ENCODE assay signal across 23 cellular contexts in the genomic region with DNA sequence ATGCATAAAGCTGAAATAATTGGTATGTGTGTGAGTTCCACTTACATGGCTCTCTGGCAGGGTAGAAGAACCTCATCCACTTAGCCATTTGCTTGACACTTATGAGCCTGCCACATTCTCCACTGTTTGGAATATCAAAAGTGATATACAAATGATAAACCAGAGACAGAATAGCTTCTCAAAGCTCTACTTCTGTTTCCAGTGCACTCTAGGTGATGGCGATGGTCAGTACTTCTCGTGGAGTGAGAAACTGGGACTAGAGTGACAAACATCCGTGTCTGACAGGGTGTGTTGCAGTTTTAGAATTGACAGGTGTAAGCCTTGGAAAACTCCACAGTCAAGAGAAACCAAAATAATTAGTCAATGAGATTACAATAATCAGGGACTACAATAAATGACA.
"Had no signal": no experiment of that assay in that cellular context is flagged by ENCODE, and none has a peak within 500 bp of the region (broad histone marks: within the 10 kb centered on the region; RNA-seq: fewer than 3 reads in every experiment).

No MANE protein-coding gene starts in this region.

- H3K4me3 ChIP-seq: colonic mucosa, coronary artery, dorsolateral prefrontal cortex, esophagus muscularis mucosa, esophagus squamous epithelium, gastrocnemius medialis, gastroesophageal sphincter, heart right ventricle had no signal

- H3K9me3 ChIP-seq: colonic mucosa, esophagus muscularis mucosa, esophagus squamous epithelium, gastrocnemius medialis, gastroesophageal sphincter had no signal

- H3K27ac ChIP-seq: colonic mucosa, coronary artery, dorsolateral prefrontal cortex, epithelial cell of prostate, esophagus muscularis mucosa, esophagus squamous epithelium, foreskin keratinocyte, gastrocnemius medialis, gastroesophageal sphincter, heart right ventricle had no signal

- H3K27me3 ChIP-seq: colonic mucosa, dorsolateral prefrontal cortex, esophagus muscularis mucosa, esophagus squamous epithelium, foreskin keratinocyte, gastrocnemius medialis, gastroesophageal sphincter, heart right ventricle had no signal

- H3K4me1 ChIP-seq: colonic mucosa, esophagus muscularis mucosa, esophagus squamous epithelium, foreskin keratinocyte, gastrocnemius medialis, gastroesophageal sphincter, heart right ventricle had no signal

- H3K36me3 ChIP-seq: colonic mucosa, esophagus muscularis mucosa, esophagus squamous epithelium, gastrocnemius medialis, gastroesophageal sphincter, heart right ventricle had no signal

- ATAC-seq: effector memory CD8-positive, alpha-beta T cell; esophagus mucosa; foreskin keratinocyte; gastrocnemius medialis; gastroesophageal sphincter; heart right ventricle had no signal

- DNase-seq: colonic mucosa; cortex of kidney; dermis blood vessel endothelial cell; dorsolateral prefrontal cortex; effector CD4-positive, alpha-beta T cell; effector CD8-positive, alpha-beta T cell; effector memory CD4-positive, alpha-beta T cell; effector memory CD8-positive, alpha-beta T cell; endodermal cell; erythroblast; esophagus squamous epithelium; foreskin fibroblast; foreskin keratinocyte; foreskin melanocyte; gastrocnemius medialis; glutamatergic neuron; head of caudate nucleus; heart right ventricle had no signal
